1 cellular context compared by ENCODE assay signal in genomic region chr6:36118550-36119107, GRCh38.
TF ChIP-seq lines count a peak whose summit lies in the region.

No MANE protein-coding gene starts in this region.

TF ChIP-seq in K562, 482 proteins besides CTCF, POLR2A, EP300 and RAD21 (continued from another document and continues in another):
- 0 out of 2 replicates have a peak, but pooled peaks have one; percentile 74 for TF ChIP-seq ZHX1 (conservative IDR thresholded peaks at IDR 0.05; ENCODE audit: low read length)
- TF ChIP-seq MGA (IDR thresholded peaks at IDR 0.05), result peak; percentile 78
- no peak for TF ChIP-seq KLF10 (CRISPR knock-in tag; IDR thresholded peaks at IDR 0.05)
- TF ChIP-seq ZNF77 (CRISPR knock-in tag; IDR thresholded peaks at IDR 0.05), result no peak
- TF ChIP-seq ZNF143 (CRISPR knock-in tag; IDR thresholded peaks at IDR 0.05), result no peak
- no peak for TF ChIP-seq LARP7 (IDR thresholded peaks at IDR 0.05)
- TF ChIP-seq E2F1 (CRISPR knock-in tag; IDR thresholded peaks at IDR 0.05), result no peak
- TF ChIP-seq ZSCAN32 (CRISPR knock-in tag; IDR thresholded peaks at IDR 0.05), result no peak
- TF ChIP-seq ZBTB33 (CRISPR knock-in tag; IDR thresholded peaks at IDR 0.05), result no peak
- no peak for TF ChIP-seq ZNF239 (CRISPR knock-in tag; IDR thresholded peaks at IDR 0.05)
- no peak for TF ChIP-seq ZBTB49 (CRISPR knock-in tag; IDR thresholded peaks at IDR 0.05; ENCODE audit: borderline replicate concordance)
- no peak for TF ChIP-seq ZNF561 (CRISPR knock-in tag; conservative IDR thresholded peaks at IDR 0.05)
- peak; percentile 88 for TF ChIP-seq GATA2 (CRISPR knock-in tag; IDR thresholded peaks at IDR 0.05)
- no peak for TF ChIP-seq THAP7 (CRISPR knock-in tag; IDR thresholded peaks at IDR 0.05)
- TF ChIP-seq MCM5 (IDR thresholded peaks at IDR 0.05; ENCODE audit: low read depth), result no peak
- peak; percentile 5; the same call in 1 of the 2 replicates for TF ChIP-seq HCFC1 (IDR thresholded peaks at IDR 0.05; ENCODE audit: low read depth, low read length)
- peak; percentile 81; the same call in 1 of the 2 replicates for TF ChIP-seq ZNF589 (CRISPR knock-in tag; IDR thresholded peaks at IDR 0.05; ENCODE audit: low read depth)
- TF ChIP-seq GTF2A2 (tag; IDR thresholded peaks at IDR 0.05), result no peak
- TF ChIP-seq ZBTB1 (CRISPR knock-in tag; IDR thresholded peaks at IDR 0.05; ENCODE audit: borderline replicate concordance, low read depth), result no peak
- no peak for TF ChIP-seq ELF1 (tag; IDR thresholded peaks at IDR 0.05)
- TF ChIP-seq SETDB1 (IDR thresholded peaks at IDR 0.05; ENCODE audit: low read length), result no peak
- TF ChIP-seq ZBTB7A (IDR thresholded peaks at IDR 0.05; ENCODE audit: borderline replicate concordance, control insufficient read depth, low read depth, low read length), result peak; percentile 71; the same call in 1 of the 2 replicates
- peak; percentile 82; the same call in 1 of the 2 replicates for TF ChIP-seq ESRRA (IDR thresholded peaks at IDR 0.05; ENCODE audit: borderline replicate concordance, low read depth)
- TF ChIP-seq ZNF277 (CRISPR knock-in tag; IDR thresholded peaks at IDR 0.05; ENCODE audit: borderline replicate concordance), result no peak
- no peak for TF ChIP-seq ZNF79 (CRISPR knock-in tag; IDR thresholded peaks at IDR 0.05; ENCODE audit: low read depth)
- TF ChIP-seq YY1 (IDR thresholded peaks at IDR 0.05; ENCODE audit: borderline replicate concordance in 1 of 3, control insufficient read depth in 1 of 3, extremely low read depth in 1 of 3, insufficient read depth in 3 of 3, insufficient read length in 1 of 3, insufficient replicate concordance in 2 of 3, low read depth in 1 of 3, low read length in 2 of 3), result peak in 2 of 3 experiments; percentile 67 to 90
- TF ChIP-seq IRF1 (CRISPR knock-in tag; IDR thresholded peaks at IDR 0.05; ENCODE audit: borderline replicate concordance), result no peak
- TF ChIP-seq CBX1 (IDR thresholded peaks at IDR 0.05; ENCODE audit: low read depth), result peak; percentile 52; the same call in 1 of the 2 replicates
- no peak for TF ChIP-seq HNRNPK (IDR thresholded peaks at IDR 0.05; ENCODE audit: low read depth, low read length, poor library complexity, severe bottlenecking)
- peak; percentile 32; the same call in 1 of the 2 replicates for TF ChIP-seq PML (IDR thresholded peaks at IDR 0.05; ENCODE audit: low read length)
- no peak for TF ChIP-seq MTF1 (CRISPR knock-in tag; IDR thresholded peaks at IDR 0.05; ENCODE audit: borderline replicate concordance)
- TF ChIP-seq FOXA3 (CRISPR knock-in tag; conservative IDR thresholded peaks at IDR 0.05 in 1 of 2, IDR thresholded peaks at IDR 0.05 in 1 of 2), result peak in 1 of 2 experiments; percentile 79; a peak in 1 of 4 replicates
- TF ChIP-seq NCOA2 (IDR thresholded peaks at IDR 0.05; ENCODE audit: partially characterized antibody in 2 of 2), result no peak
